Comparison of ENCODE assay signal across 8 cellular contexts in the genomic region with DNA sequence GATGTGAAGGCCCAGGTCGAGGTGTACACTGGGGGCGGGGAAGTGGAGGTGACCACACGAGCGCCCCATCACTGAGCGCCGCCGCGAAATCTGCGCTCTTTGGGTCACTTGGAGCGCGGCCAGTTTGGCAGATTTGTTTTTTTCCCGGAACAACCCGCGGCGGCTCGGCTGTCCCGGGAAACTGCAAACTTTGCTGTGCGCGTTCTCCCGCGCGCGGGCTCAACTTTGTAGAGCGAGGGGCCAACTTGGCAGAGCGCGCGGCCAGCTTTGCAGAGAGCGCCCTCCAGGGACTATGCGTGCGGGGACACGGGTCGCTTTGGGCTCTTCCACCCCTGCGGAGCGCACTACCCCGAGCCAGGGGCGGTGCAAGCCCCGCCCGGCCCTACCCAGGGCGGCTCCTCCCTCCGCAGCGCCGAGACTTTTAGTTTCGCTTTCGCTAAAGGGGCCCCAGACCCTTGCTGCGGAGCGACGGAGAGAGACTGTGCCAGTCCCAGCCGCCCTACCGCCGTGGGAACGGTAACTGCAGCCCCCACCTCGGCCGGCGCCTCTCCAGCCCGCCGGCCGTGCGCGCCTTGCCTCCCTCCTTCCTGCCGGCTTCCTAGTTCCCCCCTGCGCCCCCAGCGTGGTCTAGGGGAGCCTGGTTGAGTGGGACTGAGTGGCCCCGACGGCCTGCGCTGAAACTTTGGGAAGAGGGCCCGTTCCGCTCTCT. TPM values are rescaled to one million over a fixed set of nuclear protein-coding genes. Genes with fewer than 3 reads are reported as not detected.
A peak's percentile ranks its signal among the peaks of the same experiment; 100 is the strongest.
DNase-seq lines count a peak whose midpoint lies in the region; ATAC-seq and FAIRE-seq lines count a peak whose summit lies in the region.

A gene (plus strand): TSS at position 450 of the 709 bp plus-strand sequence. CDS start 17,582 bp downstream, outside the sequence.

- intact Hi-C loops in activated T-helper 2 cell treated with anti-CD3 and anti-CD28 coated beads, Interferon-gamma antibody, Interleukin-2, Interleukin-4, amounts not matched to agents 10 μg/mL and 5 μg/mL and 100 μg/mL, durations not matched to agents 14 hours and 24 hours and 36 hours (cut with micrococcal nuclease) = loop anchor here (2.0 to 10.0 kb wide), 7 partner anchors 25 to 1305 kb away; a partner anchor contains a TSS

- H3K4me1 Mint-ChIP-seq in activated T-helper 2 cell treated with anti-CD3 and anti-CD28 coated beads, Interferon-gamma antibody, Interleukin-2, Interleukin-4, amounts not matched to agents 10 μg/mL and 5 μg/mL and 100 μg/mL, durations not matched to agents 14 hours and 24 hours and 36 hours (ENCODE audit: low read depth) = peaks cover 44% of the 10 kb centered on the region
- peaks cover 49 to 52% of the 10 kb centered on the region in 2 donors for H3K4me1 Mint-ChIP-seq in natural killer cell treated with Interleukin-12 subunit alpha and Interleukin-12 subunit beta and Interleukin-15 and Interleukin-18, amount 100 ng/mL, for 72 hours (ENCODE audit: low read depth in 2 of 2)

- peaks cover 15% of the 10 kb centered on the region for H3K9me3 Mint-ChIP-seq in activated T-helper 2 cell treated with anti-CD3 and anti-CD28 coated beads, Interferon-gamma antibody, Interleukin-2, Interleukin-4, amounts not matched to agents 10 μg/mL and 5 μg/mL and 100 μg/mL, durations not matched to agents 14 hours and 24 hours and 36 hours
- peaks cover 3% of the 10 kb centered on the region for H3K9me3 Mint-ChIP-seq in natural killer cell treated with Interleukin-12 subunit alpha and Interleukin-12 subunit beta and Interleukin-15 and Interleukin-18, amount 100 ng/mL, for 72 hours

- peaks cover 24% of the 10 kb centered on the region for H3K36me3 Mint-ChIP-seq in activated T-helper 2 cell treated with anti-CD3 and anti-CD28 coated beads, Interferon-gamma antibody, Interleukin-2, Interleukin-4, amounts not matched to agents 10 μg/mL and 5 μg/mL and 100 μg/mL, durations not matched to agents 14 hours and 24 hours and 36 hours (ENCODE audit: low read depth)
- H3K36me3 Mint-ChIP-seq in natural killer cell treated with Interleukin-12 subunit alpha and Interleukin-12 subunit beta and Interleukin-15 and Interleukin-18, amount 100 ng/mL, for 72 hours = peaks cover 21% of the 10 kb centered on the region

- H3K4me3 Mint-ChIP-seq in activated T-helper 2 cell treated with anti-CD3 and anti-CD28 coated beads, Interferon-gamma antibody, Interleukin-2, Interleukin-4, amounts not matched to agents 10 μg/mL and 5 μg/mL and 100 μg/mL, durations not matched to agents 14 hours and 24 hours and 36 hours (ENCODE audit: low read depth) = peak within 1 kb of the TSS; percentile 92
- peak within 1 kb of the TSS; percentile 98 for H3K4me3 Mint-ChIP-seq in natural killer cell treated with Interleukin-12 subunit alpha and Interleukin-12 subunit beta and Interleukin-15 and Interleukin-18, amount 100 ng/mL, for 72 hours

- ATAC-seq in GM21367 (IDR thresholded peaks at IDR 0.05; ENCODE audit: unreplicated experiment) = peak; percentile 60
- peak; percentile 92 to 96 for ATAC-seq in natural killer cell treated with Interleukin-12 subunit alpha and Interleukin-12 subunit beta and Interleukin-15 and Interleukin-18, amount 100 ng/mL, for 72 hours
- peak; percentile 87 for ATAC-seq in stimulated activated naive CD8-positive, alpha-beta T cell treated with anti-CD3 and anti-CD28 coated beads, Interleukin-15, Interleukin-2, amounts not matched to agents 100 U/mL and 50 U/mL, for 24 hours

- peaks cover 8% of the 10 kb centered on the region for H3K27me3 Mint-ChIP-seq in activated T-helper 2 cell treated with anti-CD3 and anti-CD28 coated beads, Interferon-gamma antibody, Interleukin-2, Interleukin-4, amounts not matched to agents 10 μg/mL and 5 μg/mL and 100 μg/mL, durations not matched to agents 14 hours and 24 hours and 36 hours (ENCODE audit: low read depth)
- peaks cover under 1 to 3% of the 10 kb centered on the region in 2 donors for H3K27me3 Mint-ChIP-seq in natural killer cell treated with Interleukin-12 subunit alpha and Interleukin-12 subunit beta and Interleukin-15 and Interleukin-18, amount 100 ng/mL, for 72 hours

- peak within 1 kb of the TSS; percentile 86 for H3K27ac Mint-ChIP-seq in activated T-helper 2 cell treated with anti-CD3 and anti-CD28 coated beads, Interferon-gamma antibody, Interleukin-2, Interleukin-4, amounts not matched to agents 10 μg/mL and 5 μg/mL and 100 μg/mL, durations not matched to agents 14 hours and 24 hours and 36 hours
- peak within 1 kb of the TSS; percentile 96 to 97 for H3K27ac Mint-ChIP-seq in natural killer cell treated with Interleukin-12 subunit alpha and Interleukin-12 subunit beta and Interleukin-15 and Interleukin-18, amount 100 ng/mL, for 72 hours

- DNase-seq in DMS114 treated with DMSO at 0.1 percent for 48 hours (lab: John Stamatoyannopoulos, UW; ENCODE audit: unreplicated experiment) (peak; percentile 76), HTR-8/SVneo (ENCODE audit: insufficient read length, low spot score) (peak; percentile 69), RPMI8226 (peak; percentile 92), fibroblast of peridontal ligament (ENCODE audit: extremely low read depth) (peak; percentile 64)
- peak; percentile 84 for DNase-seq in activated T-helper 2 cell treated with anti-CD3 and anti-CD28 coated beads, Interferon-gamma antibody, Interleukin-2, Interleukin-4, amounts not matched to agents 10 μg/mL and 5 μg/mL and 100 μg/mL, durations not matched to agents 14 hours and 24 hours and 36 hours (ENCODE audit: low spot score)
- peak; percentile 92 for DNase-seq in natural killer cell treated with Interleukin-12 subunit alpha and Interleukin-12 subunit beta and Interleukin-15 and Interleukin-18, amount 100 ng/mL, for 72 hours (ENCODE audit: low spot score)
- peak; percentile 86 for DNase-seq in stimulated activated naive CD8-positive, alpha-beta T cell treated with anti-CD3 and anti-CD28 coated beads, Interleukin-15, Interleukin-2, amounts not matched to agents 100 U/mL and 50 U/mL, for 24 hours

- FAIRE-seq in HTR-8/SVneo (lab: Jason Lieb, UNC) = no peak

RNA-seq across cellular contexts. Expression of the gene that starts here (rescaled TPM):
- total RNA-seq in activated T-helper 2 cell treated with anti-CD3 and anti-CD28 coated beads, Interferon-gamma antibody, Interleukin-2, Interleukin-4, amounts not matched to agents 10 μg/mL and 5 μg/mL and 100 μg/mL, durations not matched to agents 14 hours and 24 hours and 36 hours = 16.0 and 16.6 TPM in 2 replicates
- 10 to 100 TPM; 31.2 to 45.8 TPM for total RNA-seq in natural killer cell treated with Interleukin-12 subunit alpha and Interleukin-12 subunit beta and Interleukin-15 and Interleukin-18, amount 100 ng/mL, for 72 hours

Comparison
In these comparisons a context has a peak if more than half of its experiments do, and no peak if none do; other contexts are left out.
1. Peak in every context shown above with its lines: DNase-seq and ATAC-seq.